ENCODE assay signal across 15 cellular contexts in genomic region chr18:36389027-36389426, GRCh38.
A peak's percentile ranks its signal among the peaks of the same experiment; 100 is the strongest.
DNase-seq lines count a peak whose midpoint lies in the region; ATAC-seq and TF ChIP-seq lines count a peak whose summit lies in the region.
"Had no signal": no experiment of that assay in that cellular context is flagged by ENCODE, and none has a peak within 500 bp of the region (broad histone marks: within the 10 kb centered on the region; RNA-seq: fewer than 3 reads in every experiment).

No MANE protein-coding gene starts in this region.

- peak overlapping the region in 8 of 11 experiments; percentile 13 to 55 (median 46); a peak in 14 of 22 replicates for H3K4me2 ChIP-seq in BLaER1 treated with 17β-estradiol and CSF1 and Interleukin-3, amounts not matched to agents 10 nM and 100 nM

- WGBS in heart left ventricle, 4 donors = 68 to 85% (median 72%) methylated on average over 7 of the region's 7 CpGs
- WGBS in right cardiac atrium = 65% methylated on average over 7 of the region's 7 CpGs

- DNase-seq in heart left ventricle (no peak), left ventricle myocardium superior (no peak), MV-4-11 (lab: John Stamatoyannopoulos, UW) (peak; percentile 33), right cardiac atrium (no peak), posterior cingulate gyrus (no peak), GM19238 (ENCODE audit: insufficient read length, low spot score) (no peak)
- no peak for DNase-seq in activated CD4-positive, CD25-positive, alpha-beta regulatory T cell (lab: John Stamatoyannopoulos, UW)
- DNase-seq: CD8-positive, alpha-beta T cell; COR-L47; DMS153; DMS79 treated with DMSO at 0.1 percent for 48 hours; EL; HCEC 1CT had no signal

- peak overlapping the region in 10 of 12 donors; percentile 59 to 96 (median 88) for H3K27ac ChIP-seq in heart left ventricle
- no peak overlapping the region for H3K27ac ChIP-seq in BLaER1 treated with 17β-estradiol and CSF1 and Interleukin-3, amounts not matched to agents 10 nM and 100 nM
- H3K27ac ChIP-seq in right cardiac atrium (ENCODE audit: low read length) = peak overlapping the region; percentile 92
- H3K27ac ChIP-seq: HL-60 had no signal

- no peaks in the 10 kb centered on the region for H4K20me1 ChIP-seq in BLaER1 treated with 17β-estradiol and CSF1 and Interleukin-3, amounts not matched to agents 10 nM and 100 nM

- no peaks in the 10 kb centered on the region for H3K36me3 ChIP-seq in heart left ventricle
- H3K36me3 ChIP-seq in BLaER1 treated with 17β-estradiol and CSF1 and Interleukin-3, amounts not matched to agents 10 nM and 100 nM = no peaks in the 10 kb centered on the region

- TF ChIP-seq POLR2A in heart left ventricle (IDR thresholded peaks at IDR 0.05) = no peak

- TF ChIP-seq CTCF in heart left ventricle (IDR thresholded peaks at IDR 0.05) = no peak

- H3K9me3 ChIP-seq in heart left ventricle = peaks cover 0 to 1% (median 0%) of the 10 kb centered on the region in 12 donors
- H3K9me3 ChIP-seq in BLaER1 treated with 17β-estradiol and CSF1 and Interleukin-3, amounts not matched to agents 10 nM and 100 nM (replicated peaks in 1 of 11) = peaks cover 0 to 9% (median 0%) of the 10 kb centered on the region in 11 experiments; a peak in 9 of 22 replicates
- H3K9me3 ChIP-seq in right cardiac atrium (ENCODE audit: control insufficient read depth, low read length) = no peaks in the 10 kb centered on the region

- H3K4me3 ChIP-seq in heart left ventricle (no peak overlapping the region), right cardiac atrium (ENCODE audit: low read length) (no peak overlapping the region)
- H3K4me3 ChIP-seq in BLaER1 treated with 17β-estradiol and CSF1 and Interleukin-3, amounts not matched to agents 10 nM and 100 nM = no peak overlapping the region

- no peak overlapping the region for H3K9ac ChIP-seq in BLaER1 treated with 17β-estradiol and CSF1 and Interleukin-3, amounts not matched to agents 10 nM and 100 nM

- ATAC-seq in heart left ventricle (no peak), left ventricle myocardium superior (no peak), right cardiac atrium (no peak)
- ATAC-seq: CD8-positive, alpha-beta T cell had no signal

- H3K4me1 ChIP-seq in heart left ventricle (peaks cover 0 to 80% (median 25%) of the 10 kb centered on the region in 12 donors), right cardiac atrium (ENCODE audit: control insufficient read depth, insufficient read depth, low read length) (peaks cover 12% of the 10 kb centered on the region)
- H3K4me1 ChIP-seq in BLaER1 treated with 17β-estradiol and CSF1 and Interleukin-3, amounts not matched to agents 10 nM and 100 nM = peaks cover 7 to 17% (median 14%) of the 10 kb centered on the region in 10 experiments; a peak in 17 of 20 replicates

- H3K27me3 ChIP-seq in heart left ventricle (no peaks in the 10 kb centered on the region), right cardiac atrium (ENCODE audit: control insufficient read depth, insufficient read depth) (no peaks in the 10 kb centered on the region)
- H3K27me3 ChIP-seq in BLaER1 treated with 17β-estradiol and CSF1 and Interleukin-3, amounts not matched to agents 10 nM and 100 nM = no peaks in the 10 kb centered on the region

- intact Hi-C loops in heart left ventricle (cut with DNase I) (no loop called here), left ventricle myocardium superior (cut with micrococcal nuclease) (no loop called here), right cardiac atrium (cut with DNase I) (no loop called here), posterior cingulate gyrus (cut with DNase I) (no loop called here)

Comparison
In these comparisons a context has a peak if more than half of its experiments do, and no peak if none do; other contexts are left out.
1. H3K27ac ChIP-seq: peak in heart left ventricle (10 of 12) and right cardiac atrium (single experiment); none in BLaER1 treated with 17β-estradiol and CSF1 and Interleukin-3, amounts not matched to agents 10 nM and 100 nM (0 of 11).